In genomic region chr9:106404137-106404536, GRCh38 we compare ENCODE assay signal across 31 cellular contexts.
"Had no signal": no experiment of that assay in that cellular context is flagged by ENCODE, and none has a peak within 500 bp of the region (broad histone marks: within the 10 kb centered on the region; RNA-seq: fewer than 3 reads in every experiment).

No MANE protein-coding gene starts in this region.

- H3K36me3 ChIP-seq: breast epithelium, cardiac muscle cell, esophagus muscularis mucosa, gastroesophageal sphincter, WERI-Rb-1 had no signal

- H3K27me3 ChIP-seq: body of pancreas, breast epithelium, cardiac muscle cell, dorsolateral prefrontal cortex, esophagus muscularis mucosa, foreskin keratinocyte, gastroesophageal sphincter had no signal

- H3K4me3 ChIP-seq: body of pancreas, breast epithelium, cardiac muscle cell, coronary artery, dorsolateral prefrontal cortex, esophagus muscularis mucosa, gastroesophageal sphincter had no signal

- H3K9me3 ChIP-seq: body of pancreas, breast epithelium, esophagus muscularis mucosa, gastroesophageal sphincter had no signal

- H3K27ac ChIP-seq: body of pancreas, breast epithelium, cardiac muscle cell, coronary artery, dorsolateral prefrontal cortex, esophagus muscularis mucosa, foreskin keratinocyte, gastroesophageal sphincter, WERI-Rb-1 had no signal

- H3K4me1 ChIP-seq: body of pancreas, breast epithelium, esophagus muscularis mucosa, gastroesophageal sphincter had no signal

- DNase-seq: activated B cell treated with CpG ODN at 0.5 μM for 24 hours; activated CD4-positive, alpha-beta T cell treated with anti-CD3 and anti-CD28 coated beads for 48 hours; activated CD4-positive, alpha-beta T cell treated with anti-CD3 and anti-CD28 coated beads, Interleukin-2, amount 50 U/mL, for 1 hour; activated CD4-positive, alpha-beta T cell treated with anti-CD3 and anti-CD28 coated beads, Interleukin-2, amount 50 U/mL, for 48 hours; activated CD8-positive, alpha-beta memory T cell treated with anti-CD3 and anti-CD28 coated beads for 24 hours; activated CD8-positive, alpha-beta T cell treated with anti-CD3 and anti-CD28 coated beads for 36 hours; activated effector memory CD4-positive, alpha-beta T cell treated with Interleukin-2 at 50 U/mL for 16 hours; activated gamma-delta T cell treated with Interleukin-2 at 50 U/mL for 16 hours; activated naive CD4-positive, alpha-beta T cell treated with anti-CD3 and anti-CD28 coated beads, Interleukin-2, amount 50 U/mL, for 16 hours; activated naive CD4-positive, alpha-beta T cell treated with Interleukin-2 at 50 U/mL for 16 hours; activated T-cell treated with anti-CD3 and anti-CD28 coated beads, Interleukin-2, amount 50 U/mL, for 4 hours; amniotic stem cell; anterior cingulate cortex; body of pancreas; central memory CD4-positive, alpha-beta T cell; cerebellar nuclear complex; dorsolateral prefrontal cortex; effector memory CD4-positive, alpha-beta T cell; endodermal cell; foreskin keratinocyte; T-helper 1 cell; T-helper 17 cell; T1000; WERI-Rb-1 had no signal

- ATAC-seq: activated CD4-positive, CD25-positive, alpha-beta regulatory T cell treated with anti-CD3 and anti-CD28 coated beads, Interleukin-2, amount 50 U/mL, for 24 hours; activated CD8-positive, alpha-beta T cell treated with anti-CD3 and anti-CD28 coated beads for 36 hours; activated T-cell treated with anti-CD3 and anti-CD28 coated beads, Interleukin-2, amount 50 U/mL, for 4 hours; activated T-helper 17 cell treated with anti-CD3 and anti-CD28 coated beads, Interleukin-2, amount 50 U/mL, for 72 hours; body of pancreas; foreskin keratinocyte; gastroesophageal sphincter; T-helper 17 cell had no signal
